Comparison of ENCODE assay signal across 8 cellular contexts in genomic region chr11:121140369-121140768, GRCh38.
"Had no signal": no experiment of that assay in that cellular context is flagged by ENCODE, and none has a peak within 500 bp of the region (broad histone marks: within the 10 kb centered on the region; RNA-seq: fewer than 3 reads in every experiment).

No MANE protein-coding gene starts in this region.

- DNase-seq: GOT3, H7, H9, HFFc6 had no signal

- H3K4me1 ChIP-seq: HAP-1 had no signal

- H3K9ac ChIP-seq: GM23248 had no signal

- ATAC-seq: GM23338, HCT116 had no signal

- H3K36me3 ChIP-seq: HAP-1 had no signal

- H3K9me3 ChIP-seq: HAP-1 had no signal

- H3K27ac ChIP-seq: GM23248 had no signal

- H2AFZ ChIP-seq: GM23248, GM23338 had no signal

- H3K4me2 ChIP-seq: GM23338 had no signal

- H3K4me3 ChIP-seq: GM23248, GM23338, HAP-1 had no signal
